In genomic region chr1:6384962-6385672, GRCh38 we compare ENCODE assay signal across 8 cellular contexts. TPM values are rescaled to one million over a fixed set of nuclear protein-coding genes. Genes with fewer than 3 reads are reported as not detected.
DNase-seq lines count a peak whose midpoint lies in the region; ATAC-seq and TF ChIP-seq lines count a peak whose summit lies in the region.

No MANE protein-coding gene starts in this region.

- H3K27me3 ChIP-seq in heart left ventricle, result no peaks in the 10 kb centered on the region

- no peak for TF ChIP-seq POLR2A in heart left ventricle (IDR thresholded peaks at IDR 0.05)

- H3K4me1 Mint-ChIP-seq in activated CD4-positive, alpha-beta T cell treated with anti-CD3 and anti-CD28 coated beads for 36 hours, result peaks cover 2% of the 10 kb centered on the region

- TF ChIP-seq CTCF in heart left ventricle (IDR thresholded peaks at IDR 0.05), result no peak

- H3K4me3 ChIP-seq in heart left ventricle, result peak overlapping the region in 1 of 12 donors; percentile 16

- peak; percentile 47 to 81 (median 63) for ATAC-seq in heart left ventricle
- ATAC-seq in activated CD4-positive, alpha-beta T cell treated with anti-CD3 and anti-CD28 coated beads for 36 hours, result no peak

- H3K27ac Mint-ChIP-seq in activated CD4-positive, alpha-beta T cell treated with anti-CD3 and anti-CD28 coated beads for 36 hours, result no peak overlapping the region

- H3K36me3 ChIP-seq in heart left ventricle, result no peaks in the 10 kb centered on the region

- DNase-seq in G401 (ENCODE audit: low spot score), result peak; percentile 13
- peak in 55 of 58 donors; percentile 18 to 89 (median 67) for DNase-seq in anterior cingulate cortex (lab: John Stamatoyannopoulos, UW)
- DNase-seq in heart left ventricle, result peak in 2 of 5 donors; percentile 46 to 60
- peak; percentile 57 to 97 (median 76) for DNase-seq in posterior cingulate gyrus
- no peak for DNase-seq in NCI-H187 (lab: John Stamatoyannopoulos, UW)
- DNase-seq in NCI-H2107 treated with DMSO at 0.1 percent for 48 hours (lab: John Stamatoyannopoulos, UW; ENCODE audit: unreplicated experiment), result no peak
- DNase-seq in NOMO-1 treated with dmso at 0.1 percent for 144 hours (lab: John Stamatoyannopoulos, UW; ENCODE audit: unreplicated experiment), result no peak
- DNase-seq in activated CD4-positive, alpha-beta T cell treated with anti-CD3 and anti-CD28 coated beads for 36 hours, result no peak

- no peak overlapping the region for H3K4me3 Mint-ChIP-seq in activated CD4-positive, alpha-beta T cell treated with anti-CD3 and anti-CD28 coated beads for 36 hours

- H3K36me3 Mint-ChIP-seq in activated CD4-positive, alpha-beta T cell treated with anti-CD3 and anti-CD28 coated beads for 36 hours (ENCODE audit: low read depth), result peaks cover 5% of the 10 kb centered on the region

- 61 to 85% (median 74%) methylated on average over 8 to 16 of the region's 16 CpGs for WGBS in heart left ventricle, 4 donors

- intact Hi-C loops in heart left ventricle (cut with DNase I), result no loop called here
- intact Hi-C loops in posterior cingulate gyrus (cut with DNase I), result no loop called here
- intact Hi-C loops in activated CD4-positive, alpha-beta T cell treated with anti-CD3 and anti-CD28 coated beads for 36 hours (cut with DNase I, micrococcal nuclease), result no loop called here

- H3K27ac ChIP-seq in heart left ventricle, result peak overlapping the region in 5 of 12 donors; percentile 18 to 84 (median 51)

- H3K4me1 ChIP-seq in heart left ventricle, result peaks cover 0 to 17% (median 3%) of the 10 kb centered on the region in 12 donors

- H3K9me3 ChIP-seq in heart left ventricle, result peaks cover 0 to 7% (median 0%) of the 10 kb centered on the region in 12 donors

- in situ Hi-C loops in G401 (cut with HindIII; ENCODE audit: low sequenced_read_pairs), result no loop called here

- POLR2A ChIA-PET in activated CD4-positive, alpha-beta T cell treated with anti-CD3 and anti-CD28 coated beads for 36 hours (lab: Charles Lee), result interaction anchor here (1.5 kb wide), 1 partner anchor 8 kb away, joined by 4 read pairs; the partner anchor contains the start of gene ACOT7

- no peaks in the 10 kb centered on the region for H3K27me3 Mint-ChIP-seq in activated CD4-positive, alpha-beta T cell treated with anti-CD3 and anti-CD28 coated beads for 36 hours

- CTCF ChIA-PET in activated CD4-positive, alpha-beta T cell treated with anti-CD3 and anti-CD28 coated beads for 36 hours (lab: Charles Lee), result interaction anchor here (0.5 to 1.5 kb wide), 6 partner anchors 10 to 37 kb away, joined by 3 to 6 read pairs (median 4); no protein-coding TSS in a partner anchor

- no peaks in the 10 kb centered on the region for H3K9me3 Mint-ChIP-seq in activated CD4-positive, alpha-beta T cell treated with anti-CD3 and anti-CD28 coated beads for 36 hours (ENCODE audit: low read depth)

RNA-seq across cellular contexts. Expression of gene ACOT7, which starts 8.4 kb away (rescaled TPM):
- 94.4 and 99.2 TPM in 2 replicates for total RNA-seq in G401 (2014; rRNA removed; shearing (Covaris generic))
- 10 to 100 TPM in 7 of 9 donors, 1 to 10 TPM in 2; 5.7 to 34.0 (median 12.6) TPM for total RNA-seq in heart left ventricle
- polyA plus RNA-seq in heart left ventricle, result 10 to 100 TPM in 1 of 2 donors, 1 to 10 TPM in 1; 6.2 to 38.9 TPM
- total RNA-seq in activated CD4-positive, alpha-beta T cell treated with anti-CD3 and anti-CD28 coated beads for 36 hours, result 10 to 100 TPM; 93.8 to 99.2 TPM

RNA-seq across cellular contexts. Expression of gene HES2, which starts 34.6 kb away (rescaled TPM):
- 1.6 and 3.1 TPM in 2 replicates for total RNA-seq in G401 (2014; rRNA removed; shearing (Covaris generic))
- total RNA-seq in heart left ventricle, result under 1 TPM in 1 of 9 donors, not detected in 8; 0.14 TPM
- under 1 TPM; 0.04 to 0.12 TPM for polyA plus RNA-seq in heart left ventricle
- total RNA-seq in activated CD4-positive, alpha-beta T cell treated with anti-CD3 and anti-CD28 coated beads for 36 hours, result under 1 TPM in 1 of 2 experiments, not detected in 1; 0.05 TPM

RNA-seq across cellular contexts. Expression of gene ESPN, which starts 39.5 kb away (rescaled TPM):
- total RNA-seq in G401 (2014; rRNA removed; shearing (Covaris generic)), result 0.07 TPM in 1 of 2 replicates, not detected in the other
- 1 to 10 TPM in 1 of 9 donors, under 1 TPM in 3, not detected in 5; 0.15 to 1.3 (median 0.42) TPM for total RNA-seq in heart left ventricle
- polyA plus RNA-seq in heart left ventricle, result under 1 TPM in 1 of 2 donors, not detected in 1; 0.10 TPM
- under 1 TPM; 0.14 to 0.55 TPM for total RNA-seq in activated CD4-positive, alpha-beta T cell treated with anti-CD3 and anti-CD28 coated beads for 36 hours

Comparison
In these comparisons a context has a peak if more than half of its experiments do, and no peak if none do; other contexts are left out.
1. DNase-seq: peak in G401 (single experiment), anterior cingulate cortex (55 of 58) and posterior cingulate gyrus (10 of 10); none in NCI-H187 (0 of 2), NCI-H2107 treated with DMSO at 0.1 percent for 48 hours (single experiment), NOMO-1 treated with dmso at 0.1 percent for 144 hours (single experiment) and activated CD4-positive, alpha-beta T cell treated with anti-CD3 and anti-CD28 coated beads for 36 hours (single experiment).